Comparison of ENCODE assay signal across 8 cellular contexts in genomic region chr10:102641880-102642552, GRCh38. TPM values are rescaled to one million over a fixed set of nuclear protein-coding genes. Genes with fewer than 3 reads are reported as not detected.
DNase-seq lines count a peak whose midpoint lies in the region; ATAC-seq and TF ChIP-seq lines count a peak whose summit lies in the region.

No MANE protein-coding gene starts in this region.

- POLR2A ChIA-PET in AG04450 (lab: Yijun Ruan, JAX) = interaction anchor here (0.6 to 1.9 kb wide), 11 partner anchors 10 to 95 kb away, joined by 3 to 14 read pairs (median 7); partner anchors contain the start of genes ARL3 and SFXN2

- DNase-seq in AG04450 (ENCODE audit: low read depth, low spot score) = peak; percentile 94
- peak; percentile 96 for DNase-seq in NCI-H345 (lab: John Stamatoyannopoulos, UW)
- peak; percentile 92 to 96 (median 94) for DNase-seq in activated CD4-positive, CD25-positive, alpha-beta regulatory T cell (lab: John Stamatoyannopoulos, UW)
- peak; percentile 93 for DNase-seq in central memory CD4-positive, alpha-beta T cell
- DNase-seq in inferior parietal cortex (ENCODE audit: extremely low spot score) = peak; percentile 96
- peak; percentile 94 for DNase-seq in smooth muscle cell of the brain vasculature (ENCODE audit: low read depth, low spot score)

- peak; percentile 62 for ATAC-seq in GM18909 (IDR thresholded peaks at IDR 0.05; ENCODE audit: poor library complexity, unreplicated experiment)
- peak; percentile 49 for ATAC-seq in HG03159 (IDR thresholded peaks at IDR 0.05; ENCODE audit: unreplicated experiment)

- peak overlapping the region; percentile 74 for H3K4me3 ChIP-seq in AG04450 (ENCODE audit: low read depth, low read length)

- no peaks in the 10 kb centered on the region; the same call in 1 of the 2 replicates for H3K9me3 ChIP-seq in AG04450 (ENCODE audit: control insufficient read depth, insufficient read depth, low read length)

- CTCF ChIA-PET in AG04450 (lab: Charles Lee) = interaction anchor here (0.6 kb wide), 1 partner anchor 138 kb away, joined by 3 read pairs; the partner anchor contains the start of gene SUFU

- H3K27me3 ChIP-seq in AG04450 (ENCODE audit: control insufficient read depth, insufficient read depth, low read length) = no peaks in the 10 kb centered on the region

- peak overlapping the region; percentile 77 for H3K27ac ChIP-seq in AG04450 (ENCODE audit: low read depth, low read length)

- TF ChIP-seq CTCF in AG04450 (IDR thresholded peaks at IDR 0.05; ENCODE audit: low read depth, low read length) = no peak

RNA-seq across cellular contexts. Expression of gene TRIM8, which starts 2.3 kb away (rescaled TPM):
- polyA plus RNA-seq in AG04450 (2011; rRNA removed) = 66.8 and 80.9 TPM in 2 replicates
- polyA minus RNA-seq in AG04450 (2011; rRNA and poly(A)+ RNA removed) = 52.9 and 60.1 TPM in 2 replicates

Comparison
In these comparisons a context has a peak if more than half of its experiments do, and no peak if none do; other contexts are left out.
1. Peak in every context shown above with its lines: DNase-seq, ATAC-seq, H3K4me3 ChIP-seq and H3K27ac ChIP-seq.